In the genomic region with DNA sequence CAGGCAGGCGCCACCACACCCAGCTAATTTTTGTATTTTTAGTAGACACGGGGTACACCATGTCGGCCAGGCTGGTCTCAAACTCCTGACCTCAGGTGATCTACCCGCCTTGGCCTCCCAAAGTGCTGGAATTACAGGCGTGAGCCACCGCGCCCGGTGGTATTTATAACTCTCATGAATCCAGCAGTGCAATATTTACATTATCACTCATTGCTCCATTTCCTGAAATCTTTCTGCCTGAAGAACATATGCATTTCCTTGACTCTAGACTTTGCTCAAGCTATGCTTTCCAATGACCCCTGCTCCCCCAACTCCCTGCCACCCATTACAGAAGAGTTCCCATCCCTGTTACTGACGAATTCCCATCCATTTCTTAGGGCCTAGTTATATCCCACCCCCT, we compare ENCODE assay signal across 1 cellular context.
TF ChIP-seq lines count a peak whose summit lies in the region.

No MANE protein-coding gene starts in this region.

TF ChIP-seq in WTC11, 78 proteins besides CTCF, POLR2A, EP300 and RAD21 (continued from another document):
- TF ChIP-seq, protein P1, sequence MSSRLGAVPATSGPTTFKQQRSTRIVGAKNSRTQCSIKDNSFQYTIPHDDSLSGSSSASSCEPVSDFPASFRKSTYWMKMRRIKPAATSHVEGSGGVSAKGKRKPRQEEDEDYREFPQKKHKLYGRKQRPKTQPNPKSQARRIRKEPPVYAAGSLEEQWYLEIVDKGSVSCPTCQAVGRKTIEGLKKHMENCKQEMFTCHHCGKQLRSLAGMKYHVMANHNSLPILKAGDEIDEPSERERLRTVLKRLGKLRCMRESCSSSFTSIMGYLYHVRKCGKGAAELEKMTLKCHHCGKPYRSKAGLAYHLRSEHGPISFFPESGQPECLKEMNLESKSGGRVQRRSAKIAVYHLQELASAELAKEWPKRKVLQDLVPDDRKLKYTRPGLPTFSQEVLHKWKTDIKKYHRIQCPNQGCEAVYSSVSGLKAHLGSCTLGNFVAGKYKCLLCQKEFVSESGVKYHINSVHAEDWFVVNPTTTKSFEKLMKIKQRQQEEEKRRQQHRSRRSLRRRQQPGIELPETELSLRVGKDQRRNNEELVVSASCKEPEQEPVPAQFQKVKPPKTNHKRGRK (CRISPR knock-in tag; IDR thresholded peaks at IDR 0.05; ENCODE audit: borderline replicate concordance), result no peak
- TF ChIP-seq TCF7 (CRISPR knock-in tag; IDR thresholded peaks at IDR 0.05; ENCODE audit: low read depth), result no peak
